In the genomic region with DNA sequence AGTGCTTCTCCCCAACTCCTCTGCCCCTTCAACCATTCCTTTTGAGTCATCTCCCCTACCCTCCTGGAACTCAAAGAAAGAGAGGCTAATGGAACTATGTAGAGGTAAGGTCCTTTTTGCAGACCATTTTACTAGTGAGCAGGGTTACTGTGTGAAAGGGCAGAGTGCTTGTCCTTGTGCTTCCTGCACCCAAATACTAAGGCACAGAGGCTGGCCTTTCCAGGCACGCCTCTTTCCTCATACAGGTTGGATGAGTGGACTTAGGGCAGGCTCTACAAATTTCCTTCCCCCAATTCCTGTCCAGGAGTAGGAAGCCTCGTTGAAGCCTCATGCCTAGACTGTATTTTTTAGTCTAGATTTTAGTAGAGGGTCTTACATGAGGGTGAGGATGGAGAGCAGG, we compare ENCODE assay signal across 15 cellular contexts.
A peak's percentile ranks its signal among the peaks of the same experiment; 100 is the strongest.
DNase-seq lines count a peak whose midpoint lies in the region; ATAC-seq and TF ChIP-seq lines count a peak whose summit lies in the region.
"Had no signal": no experiment of that assay in that cellular context is flagged by ENCODE, and none has a peak within 500 bp of the region (broad histone marks: within the 10 kb centered on the region; RNA-seq: fewer than 3 reads in every experiment).

No MANE protein-coding gene starts in this region.

- intact Hi-C loops in PC-9 (cut with micrococcal nuclease; ENCODE audit: unreplicated experiment): no loop called here
- intact Hi-C loops in gastrocnemius medialis (cut with DNase I; ENCODE audit: low total_unique reads): loop anchor here (5.0 kb wide), 1 partner anchor 504 kb away; no protein-coding TSS in a partner anchor

- H2AFZ ChIP-seq in PC-9: no peak overlapping the region
- H2AFZ ChIP-seq in neural progenitor cell (replicated peaks): peak overlapping the region; percentile 60
- H2AFZ ChIP-seq: GM23248 had no signal

- POLR2A ChIA-PET in PC-9 (lab: Charles Lee; ENCODE audit: unreplicated experiment): no interaction called here

- H3K27me3 ChIP-seq in PC-9 (ENCODE audit: insufficient read depth, low read depth): no peaks in the 10 kb centered on the region
- H3K27me3 ChIP-seq in neural progenitor cell: no peaks in the 10 kb centered on the region
- H3K27me3 ChIP-seq in gastrocnemius medialis: no peaks in the 10 kb centered on the region
- H3K27me3 ChIP-seq: BLaER1 had no signal

- H3K27ac Mint-ChIP-seq in neural progenitor cell: no peak overlapping the region

- H3K4me2 ChIP-seq in PC-9 (0 out of 2 replicates have a peak overlapping the region, but pooled peaks have one; percentile 2), neural progenitor cell (peak overlapping the region; percentile 61)
- H3K4me2 ChIP-seq: BLaER1 had no signal

- no peaks in the 10 kb centered on the region for H3K27me3 Mint-ChIP-seq in neural progenitor cell (ENCODE audit: insufficient read depth, low read depth)

- no peaks in the 10 kb centered on the region; the same call in 1 of the 2 replicates for H3F3A ChIP-seq in PC-9 (ENCODE audit: insufficient read depth, low read depth)
- peaks cover 6% of the 10 kb centered on the region for H3F3A ChIP-seq in neural progenitor cell (ENCODE audit: low read depth)

- in situ Hi-C loops in gastrocnemius medialis (cut with MboI; ENCODE audit: low sequenced_read_pairs in 4 of 4): loop anchor here in 1 of 4 donors (10.0 kb wide), 1 partner anchor 522 kb away; no protein-coding TSS in a partner anchor

- H3K36me3 Mint-ChIP-seq in neural progenitor cell: no peaks in the 10 kb centered on the region

- H3K27ac ChIP-seq in PC-9 (no peak overlapping the region), neural progenitor cell (no peak overlapping the region), gastrocnemius medialis (peak overlapping the region; percentile 82 to 92 (median 90))
- H3K27ac ChIP-seq: BLaER1, GM23248 had no signal

- CTCF ChIA-PET in PC-9 (lab: Charles Lee): no interaction called here

- H3K4me1 ChIP-seq in PC-9 (replicated peaks; ENCODE audit: insufficient read depth) (peaks cover 30% of the 10 kb centered on the region), neural progenitor cell (peaks cover 49% of the 10 kb centered on the region), gastrocnemius medialis (peaks cover 85 to 87% of the 10 kb centered on the region in 2 donors)
- H3K4me1 ChIP-seq: BLaER1 had no signal

- H3K9me3 ChIP-seq in PC-9 (ENCODE audit: insufficient read depth, low read depth) (no peaks in the 10 kb centered on the region), neural progenitor cell (ENCODE audit: low read depth) (no peaks in the 10 kb centered on the region), gastrocnemius medialis (no peaks in the 10 kb centered on the region)
- H3K9me3 ChIP-seq: BLaER1 had no signal

- TF ChIP-seq CTCF in PC-9 (conservative IDR thresholded peaks at IDR 0.05): no peak
- TF ChIP-seq CTCF in neural progenitor cell (IDR thresholded peaks at IDR 0.05): no peak
- no peak for TF ChIP-seq CTCF in gastrocnemius medialis (IDR thresholded peaks at IDR 0.05 in 4 of 5, conservative IDR thresholded peaks at IDR 0.05 in 1 of 5)

- H4K20me1 ChIP-seq in PC-9 (ENCODE audit: insufficient read depth) (no peaks in the 10 kb centered on the region), neural progenitor cell (ENCODE audit: low read depth) (no peaks in the 10 kb centered on the region)
- H4K20me1 ChIP-seq: BLaER1 had no signal

- H3K79me2 ChIP-seq in PC-9 (ENCODE audit: low read depth) (no peaks in the 10 kb centered on the region), neural progenitor cell (ENCODE audit: low read depth) (no peaks in the 10 kb centered on the region)

- H3K9me3 Mint-ChIP-seq in neural progenitor cell: no peaks in the 10 kb centered on the region

- H3K9me2 ChIP-seq in PC-9 (ENCODE audit: insufficient read depth): no peaks in the 10 kb centered on the region

- DNase-seq in PC-9 (no peak), left lobe of liver (ENCODE audit: low spot score) (no peak), neural progenitor cell (ENCODE audit: low spot score) (no peak), gastrocnemius medialis (no peak), NK-92 (lab: John Stamatoyannopoulos, UW; ENCODE audit: unreplicated experiment) (no peak), GF-D8 (lab: John Stamatoyannopoulos, UW) (no peak)
- no peak for DNase-seq in activated CD4-positive, alpha-beta T cell treated with anti-CD3 and anti-CD28 coated beads, Interleukin-2, amount 50 U/mL, for 1 hour
- DNase-seq: 8988T, AML-193, DMS53, GM23248, H7 had no signal

- H3K9ac ChIP-seq in neural progenitor cell: no peak overlapping the region
- H3K9ac ChIP-seq: BLaER1, GM23248 had no signal

- H3K4me1 Mint-ChIP-seq in neural progenitor cell: peaks cover 33% of the 10 kb centered on the region

- no peak overlapping the region for H3K4me3 Mint-ChIP-seq in neural progenitor cell

- no peaks in the 10 kb centered on the region for H3K36me3 ChIP-seq in PC-9 (ENCODE audit: low read depth)
- no peaks in the 10 kb centered on the region for H3K36me3 ChIP-seq in neural progenitor cell
- H3K36me3 ChIP-seq in gastrocnemius medialis: no peaks in the 10 kb centered on the region
- H3K36me3 ChIP-seq: BLaER1 had no signal

- BruUV-seq in PC-9 (replicated peaks; lab: Mats Ljungman, UMichigan): no TSS peak

- ATAC-seq in left lobe of liver (peak; percentile 30), gastrocnemius medialis (no peak), GM21737 (IDR thresholded peaks at IDR 0.05; ENCODE audit: unreplicated experiment) (no peak)
- ATAC-seq: GM12878 had no signal

- no peak for TF ChIP-seq POLR2A in gastrocnemius medialis (IDR thresholded peaks at IDR 0.05)

- H3K4me3 ChIP-seq in PC-9: no peak overlapping the region
- H3K4me3 ChIP-seq in neural progenitor cell: no peak overlapping the region
- no peak overlapping the region for H3K4me3 ChIP-seq in gastrocnemius medialis
- H3K4me3 ChIP-seq: BLaER1, GM12878, GM23248 had no signal

Comparison
In these comparisons a context has a peak if more than half of its experiments do, and no peak if none do; other contexts are left out.
1. H3K27ac ChIP-seq: peak in gastrocnemius medialis (4 of 4); none in PC-9 (single experiment) and neural progenitor cell (single experiment).